Comparison of ENCODE assay signal across 8 cellular contexts in the genomic region with DNA sequence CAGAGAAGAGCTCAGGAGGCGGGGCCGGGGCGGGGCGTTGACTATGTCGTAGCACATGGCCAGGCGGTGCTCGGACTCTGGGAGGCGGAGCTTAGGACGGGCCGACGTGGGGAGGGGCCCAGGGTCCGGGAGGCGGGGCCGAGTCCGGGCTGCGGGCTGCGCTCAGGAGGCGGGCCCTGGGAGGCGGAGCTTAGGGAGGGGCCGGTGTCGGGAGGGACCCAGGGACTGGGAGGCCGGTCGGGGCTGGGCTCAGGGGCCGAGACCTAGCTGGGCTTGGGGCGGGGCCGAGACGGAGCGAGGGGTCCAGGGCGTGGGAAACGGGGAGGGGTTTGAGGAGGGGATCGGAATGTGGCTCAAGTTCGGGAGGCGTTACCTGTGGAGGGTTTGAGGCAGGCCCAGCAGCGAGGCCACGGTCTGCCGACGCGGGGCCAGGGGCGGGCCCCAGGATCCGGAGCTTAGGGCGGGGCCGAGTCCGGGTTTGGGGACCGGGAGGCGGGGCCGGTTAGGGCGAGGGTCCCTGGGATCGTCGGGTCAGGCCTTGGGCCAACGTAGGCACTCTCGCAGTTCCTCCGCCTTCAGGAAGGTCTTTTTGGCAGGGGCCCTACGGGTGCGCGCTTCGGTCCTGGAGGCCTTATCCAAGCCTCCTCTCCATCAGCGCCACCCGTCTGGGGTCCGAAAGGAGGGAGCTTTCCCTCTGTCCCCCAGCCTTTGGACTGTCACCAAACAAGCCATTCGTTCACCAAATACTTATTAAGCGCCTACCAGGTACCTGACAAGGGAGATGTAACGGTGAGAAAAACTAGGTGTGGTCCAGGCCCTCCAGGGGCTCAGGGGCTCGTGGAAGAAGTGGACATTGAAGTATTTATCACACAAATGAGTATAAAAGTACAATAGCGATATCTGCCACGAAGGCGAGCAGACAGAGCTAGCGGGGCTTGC. TPM values are rescaled to one million over a fixed set of nuclear protein-coding genes. Genes with fewer than 3 reads are reported as not detected.
DNase-seq lines count a peak whose midpoint lies in the region; ATAC-seq and TF ChIP-seq lines count a peak whose summit lies in the region.
"Not testable (repeated sequence)": the region's sequence is repeated elsewhere in the genome, so short reads cannot be mapped to it uniquely, and the experiment has no call there.

No MANE protein-coding gene starts in this region.

- H3K4me1 ChIP-seq in foreskin keratinocyte = not testable (repeated sequence)

- TF ChIP-seq CTCF in CD14-positive monocyte (IDR thresholded peaks at IDR 0.05); foreskin keratinocyte (conservative IDR thresholded peaks at IDR 0.05): not testable (repeated sequence)

- H3K27me3 Mint-ChIP-seq in CD14-positive monocyte (ENCODE audit: low read depth in 3 of 3) = peaks cover 26 to 36% (median 27%) of the 10 kb centered on the region in 3 donors
- not testable (repeated sequence) for H3K27me3 Mint-ChIP-seq in T-helper 17 cell; activated naive CD8-positive, alpha-beta T cell treated with anti-CD3 and anti-CD28 coated beads for 36 hours

- H3K4me3 Mint-ChIP-seq in CD14-positive monocyte (peak overlapping the region; percentile 89 to 90), T-helper 17 cell (peak overlapping the region; percentile 92)
- peak overlapping the region; percentile 87 for H3K4me3 Mint-ChIP-seq in activated naive CD8-positive, alpha-beta T cell treated with anti-CD3 and anti-CD28 coated beads for 36 hours

- intact Hi-C loops in CD14-positive monocyte (cut with micrococcal nuclease) = loop anchor here in 1 of 2 donors (5.0 kb wide), 2 partner anchors 141 to 251 kb away; a partner anchor contains a TSS

- H3K9me3 Mint-ChIP-seq in CD14-positive monocyte; activated naive CD8-positive, alpha-beta T cell treated with anti-CD3 and anti-CD28 coated beads for 36 hours: not testable (repeated sequence)

- H3K27ac Mint-ChIP-seq in CD14-positive monocyte = peak overlapping the region; percentile 92 to 97 (median 95)
- H3K27ac Mint-ChIP-seq in T-helper 17 cell = peak overlapping the region; percentile 57
- H3K27ac Mint-ChIP-seq in activated naive CD8-positive, alpha-beta T cell treated with anti-CD3 and anti-CD28 coated beads for 36 hours = peak overlapping the region; percentile 91

- peak overlapping the region; percentile 30 for H3K27ac ChIP-seq in foreskin keratinocyte

- ATAC-seq in T-helper 17 cell, foreskin keratinocyte: not testable (repeated sequence)

- DNase-seq in CD14-positive monocyte (ENCODE audit: low spot score) = not testable (repeated sequence)
- DNase-seq in H4 (ENCODE audit: low spot score) (peak; percentile 54), M059J (ENCODE audit: low read depth) (peak; percentile 61), T-helper 17 cell (peak; percentile 91 to 95 (median 93)), foreskin keratinocyte (peak in 1 of 2 donors; percentile 58), myocyte (ENCODE audit: low read depth) (peak; percentile 52)
- peak; percentile 76 for DNase-seq in activated naive CD8-positive, alpha-beta T cell treated with anti-CD3 and anti-CD28 coated beads for 36 hours
- DNase-seq in stimulated activated CD8-positive, alpha-beta memory T cell treated with anti-CD3 and anti-CD28 coated beads, Interleukin-15, amount 100 ng/mL, for 24 hours (ENCODE audit: low read depth) = peak; percentile 39

- not testable (repeated sequence) for H3K27me3 ChIP-seq in foreskin keratinocyte

- H3K36me3 Mint-ChIP-seq in CD14-positive monocyte; T-helper 17 cell (ENCODE audit: low read depth); activated naive CD8-positive, alpha-beta T cell treated with anti-CD3 and anti-CD28 coated beads for 36 hours: not testable (repeated sequence)

- not testable (repeated sequence) for H3K4me1 Mint-ChIP-seq in CD14-positive monocyte, T-helper 17 cell
- peaks cover 18% of the 10 kb centered on the region for H3K4me1 Mint-ChIP-seq in activated naive CD8-positive, alpha-beta T cell treated with anti-CD3 and anti-CD28 coated beads for 36 hours

- not testable (repeated sequence) for H3K9me3 ChIP-seq in T-helper 17 cell (ENCODE audit: control insufficient read depth, low read length, poor library complexity, severe bottlenecking)

RNA-seq across cellular contexts. Expression of a gene that starts 0.9 kb away (rescaled TPM):
- polyA plus RNA-seq in CD14-positive monocyte (1 to 10 TPM; 5.5 to 6.8 TPM), foreskin keratinocyte (21.5 and 24.2 TPM in 2 replicates)
- total RNA-seq in H4 (2014; rRNA removed; shearing (Covaris generic)) = 10.5 and 16.6 TPM in 2 replicates
- total RNA-seq in M059J (2014; rRNA removed; shearing (Covaris generic)) = 15.4 and 19.4 TPM in 2 replicates
- total RNA-seq in T-helper 17 cell (1 to 10 TPM; 4.4 to 6.0 TPM), foreskin keratinocyte (17.9 and 19.1 TPM in 2 replicates), myocyte (25.1 TPM in 2 replicates)
- 10 to 100 TPM; 23.4 to 25.5 TPM for total RNA-seq in activated naive CD8-positive, alpha-beta T cell treated with anti-CD3 and anti-CD28 coated beads for 36 hours
- polyA plus RNA-seq in myocyte (2012) = 12.5 TPM

RNA-seq across cellular contexts. Expression of a gene that starts 26.8 kb away (rescaled TPM):
- polyA plus RNA-seq in CD14-positive monocyte = 10 to 100 TPM; 25.2 to 31.0 TPM
- total RNA-seq in H4 (2014; rRNA removed; shearing (Covaris generic)) = 12.0 and 14.9 TPM in 2 replicates
- total RNA-seq in M059J (2014; rRNA removed; shearing (Covaris generic)) = 20.3 and 23.9 TPM in 2 replicates
- total RNA-seq in T-helper 17 cell = 10 to 100 TPM; 10.0 to 10.3 TPM
- 10 to 100 TPM; 36.1 to 36.8 TPM for total RNA-seq in activated naive CD8-positive, alpha-beta T cell treated with anti-CD3 and anti-CD28 coated beads for 36 hours
- 23.4 and 24.0 TPM in 2 replicates for total RNA-seq in foreskin keratinocyte
- polyA plus RNA-seq in foreskin keratinocyte = 24.1 and 25.2 TPM in 2 replicates
- total RNA-seq in myocyte = 16.9 and 20.6 TPM in 2 replicates
- 24.8 TPM for polyA plus RNA-seq in myocyte (2012)

RNA-seq across cellular contexts. Expression of a gene that starts 32.7 kb away (rescaled TPM):
- polyA plus RNA-seq in CD14-positive monocyte = not detected
- 1.0 and 3.6 TPM in 2 replicates for total RNA-seq in H4 (2014; rRNA removed; shearing (Covaris generic))
- 0.17 TPM in 1 of 2 replicates, not detected in the other for total RNA-seq in M059J (2014; rRNA removed; shearing (Covaris generic))
- not detected for total RNA-seq in T-helper 17 cell
- total RNA-seq in activated naive CD8-positive, alpha-beta T cell treated with anti-CD3 and anti-CD28 coated beads for 36 hours = not detected
- total RNA-seq in foreskin keratinocyte = not detected in 2 replicates
- not detected in 2 replicates for polyA plus RNA-seq in foreskin keratinocyte
- 0.43 and 0.94 TPM in 2 replicates for total RNA-seq in myocyte
- 0.08 TPM for polyA plus RNA-seq in myocyte (2012)
